In genomic region chr3:40382617-40382979, GRCh38 we compare ENCODE assay signal across 1 cellular context.
A peak's percentile ranks its signal among the peaks of the same experiment; 100 is the strongest.
TF ChIP-seq lines count a peak whose summit lies in the region.

No MANE protein-coding gene starts in this region.

TF ChIP-seq in K562, 482 proteins besides CTCF, POLR2A, EP300 and RAD21 (continues in another document):
- TF ChIP-seq CBX5 (IDR thresholded peaks at IDR 0.05; ENCODE audit: borderline replicate concordance, low read depth) (no peak), PRMT5 (CRISPR knock-in tag; IDR thresholded peaks at IDR 0.05) (no peak), MEIS2 (IDR thresholded peaks at IDR 0.05; ENCODE audit: partially characterized antibody) (peak; percentile 68), FOXJ2 (tag; IDR thresholded peaks at IDR 0.05) (no peak), ZBTB5 (IDR thresholded peaks at IDR 0.05) (no peak), ZNF57 (CRISPR knock-in tag; IDR thresholded peaks at IDR 0.05) (no peak), ZBTB11 (CRISPR knock-in tag; IDR thresholded peaks at IDR 0.05) (no peak), GATAD2B (IDR thresholded peaks at IDR 0.05; ENCODE audit: borderline replicate concordance) (peak; percentile 27; the same call in 1 of the 2 replicates), ZNF717 (CRISPR knock-in tag; IDR thresholded peaks at IDR 0.05) (no peak), IRF2 (CRISPR knock-in tag; IDR thresholded peaks at IDR 0.05) (no peak), ADNP (tag; IDR thresholded peaks at IDR 0.05) (0 out of 2 replicates have a peak, but pooled peaks have one; percentile 13), BRCA1 (IDR thresholded peaks at IDR 0.05) (no peak), BRCA1 (CRISPR knock-in tag; IDR thresholded peaks at IDR 0.05) (no peak), PHF20 (IDR thresholded peaks at IDR 0.05; ENCODE audit: partially characterized antibody) (no peak), ATF3 (IDR thresholded peaks at IDR 0.05) (peak; percentile 75), ATF3 (CRISPR knock-in tag; conservative IDR thresholded peaks at IDR 0.05) (no peak), ARID1B (IDR thresholded peaks at IDR 0.05) (peak; percentile 82), ZEB2 (IDR thresholded peaks at IDR 0.05) (peak; percentile 42; the same call in 1 of the 2 replicates), HINFP (tag; conservative IDR thresholded peaks at IDR 0.05; ENCODE audit: low read depth) (no peak), ZNF395 (CRISPR knock-in tag; IDR thresholded peaks at IDR 0.05) (0 out of 2 replicates have a peak, but pooled peaks have one; percentile 27), ZBTB9 (CRISPR knock-in tag; IDR thresholded peaks at IDR 0.05) (0 out of 2 replicates have a peak, but pooled peaks have one; percentile 29), CXXC5 (CRISPR knock-in tag; IDR thresholded peaks at IDR 0.05) (0 out of 2 replicates have a peak, but pooled peaks have one; percentile 27), CHD1 (IDR thresholded peaks at IDR 0.05; ENCODE audit: low read length) (no peak), TFE3 (CRISPR knock-in tag; IDR thresholded peaks at IDR 0.05) (no peak), TCF3 (CRISPR knock-in tag; IDR thresholded peaks at IDR 0.05) (peak; percentile 55), NR2C2 (CRISPR knock-in tag; IDR thresholded peaks at IDR 0.05) (no peak), NR2C2 (tag; IDR thresholded peaks at IDR 0.05) (0 out of 2 replicates have a peak, but pooled peaks have one; percentile 36), TRIM24 (IDR thresholded peaks at IDR 0.05) (peak in 1 of 2 experiments; percentile 69; a peak in 3 of 4 replicates), ZKSCAN8 (CRISPR knock-in tag; IDR thresholded peaks at IDR 0.05) (no peak), ZBTB2 (IDR thresholded peaks at IDR 0.05) (no peak), TBL1XR1 (IDR thresholded peaks at IDR 0.05; ENCODE audit: low read length in 2 of 2) (peak in 1 of 2 experiments; percentile 66; a peak in 1 of 4 replicates), JUND (IDR thresholded peaks at IDR 0.05; ENCODE audit: borderline replicate concordance, low read depth, low read length) (peak; percentile 73), JUND (tag; IDR thresholded peaks at IDR 0.05; ENCODE audit: borderline replicate concordance, low read depth, low read length) (no peak; the same call in 2 of the 3 replicates), ZNF311 (CRISPR knock-in tag; IDR thresholded peaks at IDR 0.05) (peak; percentile 47; the same call in 1 of the 2 replicates), SRSF9 (IDR thresholded peaks at IDR 0.05; ENCODE audit: borderline replicate concordance, low read depth, low read length) (no peak), PHB (CRISPR knock-in tag; IDR thresholded peaks at IDR 0.05) (no peak), DMBX1 (CRISPR knock-in tag; IDR thresholded peaks at IDR 0.05; ENCODE audit: borderline replicate concordance) (peak; percentile 54; the same call in 1 of the 2 replicates), SFPQ (IDR thresholded peaks at IDR 0.05; ENCODE audit: low read depth, low read length) (no peak), FOXK2 (conservative IDR thresholded peaks at IDR 0.05 in 1 of 2, IDR thresholded peaks at IDR 0.05 in 1 of 2; ENCODE audit: low read depth in 2 of 2) (no peak), DPF2 (IDR thresholded peaks at IDR 0.05) (peak; percentile 82), SLC30A9 (CRISPR knock-in tag; IDR thresholded peaks at IDR 0.05) (no peak), SP1 (CRISPR knock-in tag; IDR thresholded peaks at IDR 0.05) (no peak), RBM14 (IDR thresholded peaks at IDR 0.05; ENCODE audit: borderline replicate concordance, insufficient read depth, low read depth, low read length) (no peak), STAT6 (CRISPR knock-in tag; IDR thresholded peaks at IDR 0.05) (no peak), ZBTB1 (CRISPR knock-in tag; IDR thresholded peaks at IDR 0.05; ENCODE audit: borderline replicate concordance, low read depth) (no peak)
